ENCODE assay signal across 14 cellular contexts in the genomic region with DNA sequence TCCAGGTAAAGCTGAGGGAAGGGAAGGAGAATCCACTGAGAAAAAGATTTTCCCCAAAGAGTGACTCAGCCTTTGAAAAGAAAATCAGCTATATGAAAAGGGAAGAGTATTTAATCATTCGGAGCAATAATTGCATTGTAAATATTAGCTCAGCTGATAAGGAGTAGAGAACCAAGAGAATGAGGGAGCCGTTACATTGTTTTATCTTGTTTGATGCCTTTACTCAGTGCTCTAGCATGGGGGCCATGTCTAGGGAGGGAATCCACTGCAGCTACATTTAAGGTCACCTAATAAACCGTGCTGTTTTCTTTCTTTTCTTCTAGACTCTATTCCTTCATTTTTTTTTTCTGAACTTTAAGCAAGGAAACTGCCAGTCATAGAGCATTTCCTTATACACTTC.
"Had no signal": no experiment of that assay in that cellular context is flagged by ENCODE, and none has a peak within 500 bp of the region (broad histone marks: within the 10 kb centered on the region; RNA-seq: fewer than 3 reads in every experiment).

No MANE protein-coding gene starts in this region.

- H3K36me3 ChIP-seq: colonic mucosa, gastroesophageal sphincter, neural progenitor cell, tibial nerve, vagina had no signal

- H3K4me1 ChIP-seq: colonic mucosa, gastroesophageal sphincter, neural progenitor cell, tibial nerve, vagina had no signal

- H3K9ac ChIP-seq: neural progenitor cell had no signal

- H3K36me3 Mint-ChIP-seq: stimulated activated naive B cell treated with anti-CD40 and anti-IgM and Interleukin-4, amounts not matched to agents 10 μg/mL and 1 μg/mL and 100 μg/mL, for 72 hours had no signal

- H3K9me3 ChIP-seq: colonic mucosa, gastroesophageal sphincter, tibial nerve, vagina had no signal

- H3K27ac Mint-ChIP-seq: activated CD4-positive, alpha-beta T cell treated with anti-CD3 and anti-CD28 coated beads, Interleukin-2, amount 10 ng/mL, durations not matched to agents 24 days and 14 days; activated T-helper 1 cell treated with anti-CD3 and anti-CD28 coated beads, Interleukin-12 subunit alpha, Interleukin-12 subunit beta, Interleukin-2, Interleukin-4 antibody, amounts not matched to agents 30 ng/mL and 10 ng/mL and 1 ng/mL, durations not matched to agents 14 hours and 24 hours and 36 hours; neural progenitor cell; stimulated activated naive B cell treated with anti-CD40 and anti-IgM and Interleukin-4, amounts not matched to agents 10 μg/mL and 1 μg/mL and 100 μg/mL, for 72 hours; WTC11 had no signal

- H3K4me3 Mint-ChIP-seq: activated CD4-positive, alpha-beta T cell treated with anti-CD3 and anti-CD28 coated beads, Interleukin-2, amount 10 ng/mL, durations not matched to agents 24 days and 14 days; activated T-helper 1 cell treated with anti-CD3 and anti-CD28 coated beads, Interleukin-12 subunit alpha, Interleukin-12 subunit beta, Interleukin-2, Interleukin-4 antibody, amounts not matched to agents 30 ng/mL and 10 ng/mL and 1 ng/mL, durations not matched to agents 14 hours and 24 hours and 36 hours; neural progenitor cell; stimulated activated naive B cell treated with anti-CD40 and anti-IgM and Interleukin-4, amounts not matched to agents 10 μg/mL and 1 μg/mL and 100 μg/mL, for 72 hours; WTC11 had no signal

- H3K4me3 ChIP-seq: colonic mucosa, gastroesophageal sphincter, neural progenitor cell, tibial nerve, vagina had no signal

- H3K4me1 Mint-ChIP-seq: activated CD4-positive, alpha-beta T cell treated with anti-CD3 and anti-CD28 coated beads, Interleukin-2, amount 10 ng/mL, durations not matched to agents 24 days and 14 days; neural progenitor cell; stimulated activated naive B cell treated with anti-CD40 and anti-IgM and Interleukin-4, amounts not matched to agents 10 μg/mL and 1 μg/mL and 100 μg/mL, for 72 hours; WTC11 had no signal

- H3K27ac ChIP-seq: colonic mucosa, gastroesophageal sphincter, neural progenitor cell, tibial nerve, vagina had no signal

- H3K9me3 Mint-ChIP-seq: activated CD4-positive, alpha-beta T cell treated with anti-CD3 and anti-CD28 coated beads, Interleukin-2, amount 10 ng/mL, durations not matched to agents 24 days and 14 days had no signal

- H3K27me3 Mint-ChIP-seq: activated CD4-positive, alpha-beta T cell treated with anti-CD3 and anti-CD28 coated beads, Interleukin-2, amount 10 ng/mL, durations not matched to agents 24 days and 14 days; stimulated activated naive B cell treated with anti-CD40 and anti-IgM and Interleukin-4, amounts not matched to agents 10 μg/mL and 1 μg/mL and 100 μg/mL, for 72 hours had no signal

- DNase-seq: activated CD4-positive, alpha-beta T cell treated with anti-CD3 and anti-CD28 coated beads, Interleukin-2, amount 10 ng/mL, durations not matched to agents 24 days and 14 days; activated naive CD4-positive, alpha-beta T cell; colonic mucosa; effector CD4-positive, alpha-beta T cell; kidney; left ventricle myocardium superior; right cardiac atrium; stimulated activated naive B cell treated with anti-CD40 and anti-IgM and Interleukin-4, amounts not matched to agents 10 μg/mL and 1 μg/mL and 100 μg/mL, for 72 hours had no signal

- H3K27me3 ChIP-seq: colonic mucosa, gastroesophageal sphincter, neural progenitor cell, tibial nerve, vagina had no signal
